20 cellular contexts compared by ENCODE assay signal in the genomic region with DNA sequence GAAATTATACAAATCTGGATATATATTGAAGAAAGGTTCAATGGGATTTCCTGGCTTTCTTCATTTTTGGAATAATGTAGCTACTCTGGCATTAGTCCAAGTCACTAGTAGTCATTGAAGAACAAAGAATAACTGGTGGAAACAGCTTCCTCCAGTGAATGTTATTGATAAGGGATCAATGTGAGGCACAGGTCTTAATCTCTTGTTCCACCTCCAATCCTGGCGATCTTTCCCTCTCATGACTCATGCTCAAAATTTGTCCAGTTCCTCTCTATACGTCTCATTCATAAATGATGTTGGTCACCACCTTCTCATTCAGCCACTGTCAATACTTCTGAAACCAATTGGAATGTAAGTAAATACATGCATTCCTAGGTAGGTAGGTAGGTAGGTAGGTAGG.
"Had no signal": no experiment of that assay in that cellular context is flagged by ENCODE, and none has a peak within 500 bp of the region (broad histone marks: within the 10 kb centered on the region; RNA-seq: fewer than 3 reads in every experiment).

No MANE protein-coding gene starts in this region.

- H3K27me3 Mint-ChIP-seq: activated B cell treated with CpG ODN at 0.5 μM for 24 hours; activated CD4-positive, alpha-beta T cell treated with anti-CD3 and anti-CD28 coated beads, Interleukin-2, amount 10 ng/mL, durations not matched to agents 24 days and 14 days; activated CD8-positive, alpha-beta memory T cell treated with anti-CD3 and anti-CD28 coated beads, Interleukin-2, amount 10 ng/mL, durations not matched to agents 7 days and 5 days; activated naive CD4-positive, alpha-beta T cell treated with anti-CD3 and anti-CD28 coated beads, Interleukin-2, amount 50 U/mL, for 24 hours; activated T-cell treated with anti-CD3 and anti-CD28 coated beads, Interleukin-2, amount 50 U/mL, for 24 hours; central memory CD8-positive, alpha-beta T cell; T-helper 17 cell had no signal

- H3K9ac ChIP-seq: KMS-11 had no signal

- H3K4me3 Mint-ChIP-seq: activated B cell treated with CpG ODN at 0.5 μM for 24 hours; activated CD4-positive, alpha-beta T cell treated with anti-CD3 and anti-CD28 coated beads, Interleukin-2, amount 10 ng/mL, durations not matched to agents 24 days and 14 days; activated CD8-positive, alpha-beta memory T cell treated with anti-CD3 and anti-CD28 coated beads, Interleukin-2, amount 10 ng/mL, durations not matched to agents 7 days and 5 days; activated naive CD4-positive, alpha-beta T cell treated with anti-CD3 and anti-CD28 coated beads, Interleukin-2, amount 50 U/mL, for 24 hours; activated T-cell treated with anti-CD3 and anti-CD28 coated beads, Interleukin-2, amount 50 U/mL, for 24 hours; activated T-helper 1 cell treated with anti-CD3 and anti-CD28 coated beads, Interleukin-12 subunit alpha, Interleukin-12 subunit beta, Interleukin-2, Interleukin-4 antibody, amounts not matched to agents 30 ng/mL and 10 ng/mL and 1 ng/mL, durations not matched to agents 14 hours and 24 hours and 36 hours; central memory CD8-positive, alpha-beta T cell; T-helper 17 cell had no signal

- H3K4me3 ChIP-seq: body of pancreas, Peyer's patch had no signal

- H3K27me3 ChIP-seq: body of pancreas, Peyer's patch had no signal

- H3K4me1 ChIP-seq: body of pancreas, Peyer's patch had no signal

- H3K9me3 ChIP-seq: body of pancreas, Peyer's patch had no signal

- H3K4me1 Mint-ChIP-seq: activated B cell treated with CpG ODN at 0.5 μM for 24 hours; activated CD4-positive, alpha-beta T cell treated with anti-CD3 and anti-CD28 coated beads, Interleukin-2, amount 10 ng/mL, durations not matched to agents 24 days and 14 days; activated CD8-positive, alpha-beta memory T cell treated with anti-CD3 and anti-CD28 coated beads, Interleukin-2, amount 10 ng/mL, durations not matched to agents 7 days and 5 days; activated naive CD4-positive, alpha-beta T cell treated with anti-CD3 and anti-CD28 coated beads, Interleukin-2, amount 50 U/mL, for 24 hours; central memory CD8-positive, alpha-beta T cell; T-helper 17 cell had no signal

- H3K9me3 Mint-ChIP-seq: activated B cell treated with CpG ODN at 0.5 μM for 24 hours; activated CD4-positive, alpha-beta T cell treated with anti-CD3 and anti-CD28 coated beads, Interleukin-2, amount 10 ng/mL, durations not matched to agents 24 days and 14 days; activated T-helper 1 cell treated with anti-CD3 and anti-CD28 coated beads, Interleukin-12 subunit alpha, Interleukin-12 subunit beta, Interleukin-2, Interleukin-4 antibody, amounts not matched to agents 30 ng/mL and 10 ng/mL and 1 ng/mL, durations not matched to agents 14 hours and 24 hours and 36 hours had no signal

- H3K27ac Mint-ChIP-seq: activated B cell treated with CpG ODN at 0.5 μM for 24 hours; activated CD4-positive, alpha-beta T cell treated with anti-CD3 and anti-CD28 coated beads, Interleukin-2, amount 10 ng/mL, durations not matched to agents 24 days and 14 days; activated CD8-positive, alpha-beta memory T cell treated with anti-CD3 and anti-CD28 coated beads, Interleukin-2, amount 10 ng/mL, durations not matched to agents 7 days and 5 days; activated naive CD4-positive, alpha-beta T cell treated with anti-CD3 and anti-CD28 coated beads, Interleukin-2, amount 50 U/mL, for 24 hours; activated T-cell treated with anti-CD3 and anti-CD28 coated beads, Interleukin-2, amount 50 U/mL, for 24 hours; activated T-helper 1 cell treated with anti-CD3 and anti-CD28 coated beads, Interleukin-12 subunit alpha, Interleukin-12 subunit beta, Interleukin-2, Interleukin-4 antibody, amounts not matched to agents 30 ng/mL and 10 ng/mL and 1 ng/mL, durations not matched to agents 14 hours and 24 hours and 36 hours; T-helper 17 cell had no signal

- H3K27ac ChIP-seq: body of pancreas, KMS-11, Peyer's patch had no signal

- H3K36me3 Mint-ChIP-seq: activated CD8-positive, alpha-beta memory T cell treated with anti-CD3 and anti-CD28 coated beads, Interleukin-2, amount 10 ng/mL, durations not matched to agents 7 days and 5 days; activated naive CD4-positive, alpha-beta T cell treated with anti-CD3 and anti-CD28 coated beads, Interleukin-2, amount 50 U/mL, for 24 hours had no signal

- ATAC-seq: activated CD8-positive, alpha-beta memory T cell treated with anti-CD3 and anti-CD28 coated beads, Interleukin-2, amount 10 ng/mL, durations not matched to agents 7 days and 5 days; T-helper 17 cell had no signal

- H3K4me2 ChIP-seq: KMS-11 had no signal

- H3K36me3 ChIP-seq: Peyer's patch had no signal

- DNase-seq: activated B cell treated with CpG ODN at 0.5 μM for 24 hours; activated CD4-positive, alpha-beta T cell treated with anti-CD3 and anti-CD28 coated beads for 1 hour; activated CD4-positive, alpha-beta T cell treated with anti-CD3 and anti-CD28 coated beads, Interleukin-2, amount 10 ng/mL, durations not matched to agents 24 days and 14 days; activated CD4-positive, alpha-beta T cell treated with anti-CD3 and anti-CD28 coated beads, Interleukin-2, amount 50 U/mL, for 48 hours; activated CD8-positive, alpha-beta memory T cell treated with anti-CD3 and anti-CD28 coated beads, Interleukin-2, amount 10 ng/mL, durations not matched to agents 7 days and 5 days; activated effector memory CD4-positive, alpha-beta T cell treated with Interleukin-2 at 50 U/mL for 16 hours; activated naive CD4-positive, alpha-beta T cell; activated T-cell treated with anti-CD3 and anti-CD28 coated beads, Interleukin-2, amount 50 U/mL, for 24 hours; aorta; NCI-H2081 treated with DMSO at 0.1 percent for 48 hours; NCI-H2171; NCI-H2227 treated with DMSO at 0.1 percent for 48 hours; SIG-M5; T-helper 17 cell had no signal
